Comparison of ENCODE assay signal across 21 cellular contexts in genomic region chr12:21690704-21691368, GRCh38. TPM values are rescaled to one million over a fixed set of nuclear protein-coding genes. Genes with fewer than 3 reads are reported as not detected.
DNase-seq lines count a peak whose midpoint lies in the region; ATAC-seq and TF ChIP-seq lines count a peak whose summit lies in the region.
"Had no signal": no experiment of that assay in that cellular context is flagged by ENCODE, and none has a peak within 500 bp of the region (broad histone marks: within the 10 kb centered on the region; RNA-seq: fewer than 3 reads in every experiment).

No MANE protein-coding gene starts in this region.

- no peak for TF ChIP-seq CTCF in dorsolateral prefrontal cortex (IDR thresholded peaks at IDR 0.05 in 54 of 56, conservative IDR thresholded peaks at IDR 0.05 in 2 of 56; ENCODE audit: low read depth in 1 of 56, partially characterized antibody in 56 of 56)

- POLR2A ChIA-PET in activated CD4-positive, alpha-beta T cell treated with anti-CD3 and anti-CD28 coated beads, Interleukin-2, amount 10 ng/mL, durations not matched to agents 7 days and 5 days (lab: Charles Lee), result no interaction called here

- H3K27me3 Mint-ChIP-seq in activated CD4-positive, alpha-beta T cell treated with anti-CD3 and anti-CD28 coated beads, Interleukin-2, amount 10 ng/mL, durations not matched to agents 7 days and 5 days, result no peaks in the 10 kb centered on the region
- H3K27me3 Mint-ChIP-seq in activated naive CD8-positive, alpha-beta T cell, result no peaks in the 10 kb centered on the region
- no peaks in the 10 kb centered on the region for H3K27me3 Mint-ChIP-seq in activated naive CD8-positive, alpha-beta T cell treated with anti-CD3 and anti-CD28 coated beads, Interleukin-2, amount 50 U/mL, for 24 hours
- no peaks in the 10 kb centered on the region for H3K27me3 Mint-ChIP-seq in activated naive CD8-positive, alpha-beta T cell treated with anti-CD3 and anti-CD28 coated beads for 36 hours

- peaks cover 18% of the 10 kb centered on the region for H3K9me3 Mint-ChIP-seq in activated CD4-positive, alpha-beta T cell treated with anti-CD3 and anti-CD28 coated beads, Interleukin-2, amount 10 ng/mL, durations not matched to agents 7 days and 5 days
- H3K9me3 Mint-ChIP-seq in activated naive CD8-positive, alpha-beta T cell (ENCODE audit: low read depth), result peaks cover 11% of the 10 kb centered on the region
- peaks cover 9% of the 10 kb centered on the region for H3K9me3 Mint-ChIP-seq in activated naive CD8-positive, alpha-beta T cell treated with anti-CD3 and anti-CD28 coated beads, Interleukin-2, amount 50 U/mL, for 24 hours
- peaks cover 13% of the 10 kb centered on the region for H3K9me3 Mint-ChIP-seq in activated naive CD8-positive, alpha-beta T cell treated with anti-CD3 and anti-CD28 coated beads for 36 hours

- no peak for DNase-seq in activated CD4-positive, alpha-beta T cell treated with anti-CD3 and anti-CD28 coated beads, Interleukin-2, amount 10 ng/mL, durations not matched to agents 7 days and 5 days
- DNase-seq in activated CD4-positive, alpha-beta T cell treated with anti-CD3 and anti-CD28 coated beads, Interleukin-2, amount 50 U/mL, for 1 hour, result no peak
- no peak for DNase-seq in activated naive CD8-positive, alpha-beta T cell treated with anti-CD3 and anti-CD28 coated beads, Interleukin-2, amount 50 U/mL, for 24 hours
- no peak for DNase-seq in activated naive CD8-positive, alpha-beta T cell treated with anti-CD3 and anti-CD28 coated beads for 36 hours
- DNase-seq in dorsolateral prefrontal cortex, result no peak
- DNase-seq in NCI-H1092 treated with DMSO at 0.1 percent for 48 hours (lab: John Stamatoyannopoulos, UW), result no peak
- DNase-seq: Caco-2, DMS 273 treated with DMSO at 0.1 percent for 48 hours, DMS79 treated with DMSO at 0.1 percent for 48 hours, GM23248, H9, HFFc6, Kasumi-1, NCI-H1417, NCI-H1694 treated with DMSO at 0.1 percent for 48 hours, NCI-H446, NCI-H526, Peyer's patch had no signal

- H3K27me3 ChIP-seq in dorsolateral prefrontal cortex, result peaks cover 0 to 2% (median 0%) of the 10 kb centered on the region in 45 donors
- H3K27me3 ChIP-seq: Peyer's patch had no signal

- no peak overlapping the region for H3K27ac ChIP-seq in dorsolateral prefrontal cortex
- H3K27ac ChIP-seq: C4-2B, GM23248, Peyer's patch had no signal

- H3K4me3 ChIP-seq in dorsolateral prefrontal cortex, result no peak overlapping the region
- H3K4me3 ChIP-seq: GM23248, Peyer's patch had no signal

- no peak for ATAC-seq in activated naive CD8-positive, alpha-beta T cell treated with anti-CD3 and anti-CD28 coated beads, Interleukin-2, amount 50 U/mL, for 24 hours
- no peak for ATAC-seq in GM21515 (IDR thresholded peaks at IDR 0.05; ENCODE audit: unreplicated experiment)

- H3K4me1 Mint-ChIP-seq in activated CD4-positive, alpha-beta T cell treated with anti-CD3 and anti-CD28 coated beads, Interleukin-2, amount 10 ng/mL, durations not matched to agents 7 days and 5 days, result peaks cover 22% of the 10 kb centered on the region
- H3K4me1 Mint-ChIP-seq in activated naive CD8-positive, alpha-beta T cell (ENCODE audit: low read depth), result peaks cover 27% of the 10 kb centered on the region
- peaks cover 17% of the 10 kb centered on the region for H3K4me1 Mint-ChIP-seq in activated naive CD8-positive, alpha-beta T cell treated with anti-CD3 and anti-CD28 coated beads, Interleukin-2, amount 50 U/mL, for 24 hours
- H3K4me1 Mint-ChIP-seq in activated naive CD8-positive, alpha-beta T cell treated with anti-CD3 and anti-CD28 coated beads for 36 hours, result peaks cover 10% of the 10 kb centered on the region

- intact Hi-C loops in dorsolateral prefrontal cortex (cut with DNase I), result loop anchor here in 1 of 2 donors (10.0 kb wide), 2 partner anchors 324 to 754 kb away; no protein-coding TSS in a partner anchor

- CTCF ChIA-PET in activated CD4-positive, alpha-beta T cell treated with anti-CD3 and anti-CD28 coated beads, Interleukin-2, amount 10 ng/mL, durations not matched to agents 7 days and 5 days (lab: Charles Lee), result interaction anchor here (0.8 to 1.2 kb wide), 2 partner anchors 8 to 10 kb away, joined by 3 read pairs; no protein-coding TSS in a partner anchor

- peaks cover 14% of the 10 kb centered on the region for H3K36me3 Mint-ChIP-seq in activated CD4-positive, alpha-beta T cell treated with anti-CD3 and anti-CD28 coated beads, Interleukin-2, amount 10 ng/mL, durations not matched to agents 7 days and 5 days (ENCODE audit: low read depth)
- H3K36me3 Mint-ChIP-seq in activated naive CD8-positive, alpha-beta T cell, result peaks cover 7% of the 10 kb centered on the region
- H3K36me3 Mint-ChIP-seq in activated naive CD8-positive, alpha-beta T cell treated with anti-CD3 and anti-CD28 coated beads, Interleukin-2, amount 50 U/mL, for 24 hours (ENCODE audit: low read depth), result peaks cover 3% of the 10 kb centered on the region
- peaks cover 11% of the 10 kb centered on the region for H3K36me3 Mint-ChIP-seq in activated naive CD8-positive, alpha-beta T cell treated with anti-CD3 and anti-CD28 coated beads for 36 hours

- H3K27ac Mint-ChIP-seq in activated CD4-positive, alpha-beta T cell treated with anti-CD3 and anti-CD28 coated beads, Interleukin-2, amount 10 ng/mL, durations not matched to agents 7 days and 5 days, result peak overlapping the region; percentile 81
- peak overlapping the region; percentile 50 for H3K27ac Mint-ChIP-seq in activated naive CD8-positive, alpha-beta T cell
- no peak overlapping the region for H3K27ac Mint-ChIP-seq in activated naive CD8-positive, alpha-beta T cell treated with anti-CD3 and anti-CD28 coated beads, Interleukin-2, amount 50 U/mL, for 24 hours
- H3K27ac Mint-ChIP-seq in activated naive CD8-positive, alpha-beta T cell treated with anti-CD3 and anti-CD28 coated beads for 36 hours, result peak overlapping the region; percentile 1
- H3K27ac Mint-ChIP-seq: H9, HFFc6 had no signal

- H3K4me3 Mint-ChIP-seq in activated CD4-positive, alpha-beta T cell treated with anti-CD3 and anti-CD28 coated beads, Interleukin-2, amount 10 ng/mL, durations not matched to agents 7 days and 5 days, result no peak overlapping the region
- peak overlapping the region; percentile 11 for H3K4me3 Mint-ChIP-seq in activated naive CD8-positive, alpha-beta T cell
- H3K4me3 Mint-ChIP-seq in activated naive CD8-positive, alpha-beta T cell treated with anti-CD3 and anti-CD28 coated beads, Interleukin-2, amount 50 U/mL, for 24 hours, result no peak overlapping the region
- no peak overlapping the region for H3K4me3 Mint-ChIP-seq in activated naive CD8-positive, alpha-beta T cell treated with anti-CD3 and anti-CD28 coated beads for 36 hours
- H3K4me3 Mint-ChIP-seq: H9, HFFc6 had no signal

RNA-seq across cellular contexts. Expression of gene LDHB, which starts 33.2 kb away (rescaled TPM):
- total RNA-seq in activated CD4-positive, alpha-beta T cell treated with anti-CD3 and anti-CD28 coated beads, Interleukin-2, amount 10 ng/mL, durations not matched to agents 7 days and 5 days, result 1,000 to 10,000 TPM in 1 of 2 experiments, 100 to 1,000 TPM in 1; 819 to 1,195 TPM
- total RNA-seq in activated naive CD8-positive, alpha-beta T cell treated with anti-CD3 and anti-CD28 coated beads for 36 hours, result 1,000 to 10,000 TPM; 1,947 to 1,996 TPM
- 1,000 to 10,000 TPM in 1 of 120 experiments, 100 to 1,000 TPM in 119; 411 to 1,004 (median 725) TPM for total RNA-seq in dorsolateral prefrontal cortex
